Comparison of ENCODE assay signal across 8 cellular contexts in genomic region chr22:18091916-18092526, GRCh38. TPM values are rescaled to one million over a fixed set of nuclear protein-coding genes. Genes with fewer than 3 reads are reported as not detected.
A peak's percentile ranks its signal among the peaks of the same experiment; 100 is the strongest.
DNase-seq lines count a peak whose midpoint lies in the region; ATAC-seq and TF ChIP-seq lines count a peak whose summit lies in the region.

No MANE protein-coding gene starts in this region.

- CTCF ChIA-PET in Panc1 (lab: Charles Lee), result no interaction called here

- H3K27ac Mint-ChIP-seq in CD14-positive monocyte, result peak overlapping the region in 3 of 7 donors; percentile 61 to 89 (median 70)

- H3K4ac ChIP-seq in mesenchymal stem cell (ENCODE audit: low read depth in 1 of 2, low read length in 2 of 2), result no peak overlapping the region

- H3K4me1 Mint-ChIP-seq in CD14-positive monocyte, result no peaks in the 10 kb centered on the region

- POLR2A ChIA-PET in Panc1 (lab: Charles Lee), result interaction anchor here (0.6 kb wide), 1 partner anchor 31 kb away, joined by 3 read pairs; no protein-coding TSS in a partner anchor

- no peaks in the 10 kb centered on the region for H3K27me3 Mint-ChIP-seq in CD14-positive monocyte (ENCODE audit: low read depth in 3 of 3)

- H3K36me3 ChIP-seq in Panc1 (ENCODE audit: control insufficient read depth, insufficient read depth, low read length) (no peaks in the 10 kb centered on the region), mesenchymal stem cell (ENCODE audit: control insufficient read depth in 1 of 2, insufficient read depth in 2 of 2, low read depth in 1 of 2, low read length in 2 of 2) (peaks cover 35 to 52% of the 10 kb centered on the region in 2 experiments)

- no peak overlapping the region for H4K8ac ChIP-seq in mesenchymal stem cell (ENCODE audit: low read length)

- no peak overlapping the region for H2AK5ac ChIP-seq in mesenchymal stem cell (ENCODE audit: low read length, severe bottlenecking)

- in situ Hi-C loops in Panc1 (cut with HindIII; ENCODE audit: low pct_unique_long_range_greater_than_20kb, low sequenced_read_pairs), result no loop called here

- H3K4me3 Mint-ChIP-seq in CD14-positive monocyte, result peak overlapping the region; percentile 62 to 74

- BruUV-seq in Panc1 (replicated peaks; lab: Mats Ljungman, UMichigan), result no TSS peak

- H3K27ac ChIP-seq in Panc1 (ENCODE audit: low read length), result peak overlapping the region; percentile 72
- peak overlapping the region; percentile 60 for H3K27ac ChIP-seq in cingulate gyrus (ENCODE audit: low read depth, low read length)
- H3K27ac ChIP-seq in mesenchymal stem cell (ENCODE audit: low read length, poor library complexity, severe bottlenecking), result no peak overlapping the region

- H3K36me3 Mint-ChIP-seq in CD14-positive monocyte, result peaks cover 65 to 81% of the 10 kb centered on the region in 2 donors

- no peak overlapping the region for H3K14ac ChIP-seq in mesenchymal stem cell (ENCODE audit: low read length in 2 of 2)

- H3K79me1 ChIP-seq in mesenchymal stem cell (replicated peaks; ENCODE audit: low read length, poor library complexity, severe bottlenecking), result peaks cover 18% of the 10 kb centered on the region

- no peak overlapping the region for H2BK12ac ChIP-seq in mesenchymal stem cell (ENCODE audit: low read length in 2 of 2)

- intact Hi-C loops in CD14-positive monocyte (cut with micrococcal nuclease), result no loop called here
- intact Hi-C loops in Panc1 (cut with micrococcal nuclease; ENCODE audit: unreplicated experiment), result no loop called here

- H2BK5ac ChIP-seq in mesenchymal stem cell (ENCODE audit: low read depth, low read length, poor library complexity, severe bottlenecking), result no peak overlapping the region

- H3K4me1 ChIP-seq in Panc1 (ENCODE audit: control insufficient read depth, insufficient read depth, low read length) (peaks cover 4% of the 10 kb centered on the region; the same call in 1 of the 2 replicates), mesenchymal stem cell (ENCODE audit: control insufficient read depth, insufficient read depth, low read depth, low read length) (peaks cover 12% of the 10 kb centered on the region)

- H2BK120ac ChIP-seq in mesenchymal stem cell (ENCODE audit: low read depth, low read length), result no peak overlapping the region

- no peak overlapping the region for H2AFZ ChIP-seq in mesenchymal stem cell (ENCODE audit: low read depth, low read length)

- WGBS in mesenchymal stem cell, result 90% methylated on average over 20 of the region's 22 CpGs

- H3K9ac ChIP-seq in mesenchymal stem cell (ENCODE audit: low read length), result peak overlapping the region; percentile 90

- no peak overlapping the region for H4K91ac ChIP-seq in mesenchymal stem cell (ENCODE audit: low read length)

- no peak for TF ChIP-seq CTCF in CD14-positive monocyte (IDR thresholded peaks at IDR 0.05)
- no peak for TF ChIP-seq CTCF in Panc1 (IDR thresholded peaks at IDR 0.05)

- H3K9me3 ChIP-seq in Panc1 (ENCODE audit: control insufficient read depth, insufficient read depth, low read depth, low read length) (no peaks in the 10 kb centered on the region), mesenchymal stem cell (ENCODE audit: control insufficient read depth, low read length) (no peaks in the 10 kb centered on the region)

- DNase-seq in CD14-positive monocyte (ENCODE audit: low spot score), result no peak
- no peak for DNase-seq in Panc1 (ENCODE audit: low read depth, low spot score)
- no peak for DNase-seq in mesenchymal stem cell
- DNase-seq in T1000 (lab: John Stamatoyannopoulos, UW), result no peak
- DNase-seq in amniotic stem cell (lab: John Stamatoyannopoulos, UW), result no peak
- no peak for DNase-seq in DMS53 (lab: John Stamatoyannopoulos, UW)

- H3K27me3 ChIP-seq in Panc1 (ENCODE audit: control insufficient read depth, insufficient read depth, low read length) (no peaks in the 10 kb centered on the region), mesenchymal stem cell (ENCODE audit: control insufficient read depth in 1 of 2, insufficient read depth in 1 of 2, low read length in 2 of 2) (no peaks in the 10 kb centered on the region)

- H3K4me3 ChIP-seq in Panc1 (ENCODE audit: low read depth in 2 of 2, low read length in 2 of 2) (peak overlapping the region; percentile 24 to 48), mesenchymal stem cell (ENCODE audit: insufficient read depth in 1 of 2, low read depth in 1 of 2, low read length in 2 of 2) (peak overlapping the region in 1 of 2 experiments; percentile 73)

- H3K4me2 ChIP-seq in mesenchymal stem cell (ENCODE audit: low read length, poor library complexity, severe bottlenecking), result no peak overlapping the region

- H3K9me3 Mint-ChIP-seq in CD14-positive monocyte, result peaks cover 0 to 3% (median 0%) of the 10 kb centered on the region in 7 donors

- ATAC-seq in Panc1 (peak; percentile 89), GM21723 (IDR thresholded peaks at IDR 0.05; ENCODE audit: unreplicated experiment) (no peak)

- no peak overlapping the region for H2BK15ac ChIP-seq in mesenchymal stem cell (ENCODE audit: low read depth, poor library complexity, severe bottlenecking)

- H3K23ac ChIP-seq in mesenchymal stem cell (ENCODE audit: low read length in 2 of 2), result no peak overlapping the region

- no peak overlapping the region for H3K18ac ChIP-seq in mesenchymal stem cell (ENCODE audit: low read depth in 1 of 2, low read length in 2 of 2)

RNA-seq across cellular contexts. Expression of gene PEX26, which starts 14.2 kb away (rescaled TPM):
- 1 to 10 TPM; 3.4 to 3.7 TPM for polyA plus RNA-seq in CD14-positive monocyte
- 21.9 TPM for total RNA-seq in Panc1 (2021; ENCODE audit: unreplicated experiment)
- 14.1 TPM for polyA plus RNA-seq in Panc1 (2012; ENCODE audit: insufficient read length)
- 19.3 TPM for polyA plus RNA-seq in mesenchymal stem cell (2013, experiment 1 of 2)
- 19.2 TPM for polyA plus RNA-seq in mesenchymal stem cell (2013, experiment 2 of 2)

RNA-seq across cellular contexts. Expression of gene TUBA8, which starts 18.6 kb away (rescaled TPM):
- under 1 TPM; 0.18 to 0.27 TPM for polyA plus RNA-seq in CD14-positive monocyte
- total RNA-seq in Panc1 (2021; ENCODE audit: unreplicated experiment), result 1.3 TPM
- polyA plus RNA-seq in Panc1 (2012; ENCODE audit: insufficient read length), result 2.4 TPM
- 0.65 TPM for polyA plus RNA-seq in mesenchymal stem cell (2013, experiment 1 of 2)
- 0.51 TPM for polyA plus RNA-seq in mesenchymal stem cell (2013, experiment 2 of 2)

RNA-seq across cellular contexts. Expression of gene USP18, which starts 57.9 kb away (rescaled TPM):
- 1 to 10 TPM; 2.1 to 3.4 TPM for polyA plus RNA-seq in CD14-positive monocyte
- 10.5 TPM for total RNA-seq in Panc1 (2021; ENCODE audit: unreplicated experiment)
- 8.2 TPM for polyA plus RNA-seq in Panc1 (2012; ENCODE audit: insufficient read length)
- polyA plus RNA-seq in mesenchymal stem cell (2013, experiment 1 of 2), result 3.7 TPM
- polyA plus RNA-seq in mesenchymal stem cell (2013, experiment 2 of 2), result 4.1 TPM
